Comparison of ENCODE assay signal across 19 cellular contexts in the genomic region with DNA sequence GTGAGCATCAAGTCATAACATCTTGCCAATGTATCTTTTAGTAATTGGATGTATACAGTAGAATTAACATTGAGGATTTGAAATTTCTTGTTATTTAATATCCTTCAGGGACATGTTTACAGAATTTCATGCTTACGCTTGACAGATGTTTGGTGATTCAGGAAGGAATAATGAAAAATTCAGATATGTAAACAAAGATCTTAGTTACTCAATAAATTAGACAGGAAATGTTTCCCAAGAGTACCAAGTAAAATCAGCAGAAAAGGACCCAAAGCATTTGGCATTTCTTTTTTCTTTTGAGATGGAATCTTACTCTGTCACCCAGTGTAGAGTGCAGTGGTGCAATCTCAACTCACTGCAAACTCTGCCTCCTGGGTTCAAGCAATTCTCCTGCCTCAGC. TPM values are rescaled to one million over a fixed set of nuclear protein-coding genes. Genes with fewer than 3 reads are reported as not detected.
"Had no signal": no experiment of that assay in that cellular context is flagged by ENCODE, and none has a peak within 500 bp of the region (broad histone marks: within the 10 kb centered on the region; RNA-seq: fewer than 3 reads in every experiment).

No MANE protein-coding gene starts in this region.

- H3K4me3 ChIP-seq: MG63, Peyer's patch had no signal

- H3K27me3 ChIP-seq: Peyer's patch had no signal

- H3K4me1 ChIP-seq: Peyer's patch had no signal

- H3K27ac ChIP-seq: Peyer's patch had no signal

- H3K36me3 ChIP-seq: MG63, Peyer's patch had no signal

- H3K9me3 ChIP-seq: Peyer's patch had no signal

- DNase-seq: activated CD4-positive, alpha-beta T cell treated with anti-CD3 and anti-CD28 coated beads for 4 hours; activated CD8-positive, alpha-beta memory T cell treated with anti-CD3 and anti-CD28 coated beads, Interleukin-2, amount 50 U/mL, for 4 hours; activated CD8-positive, alpha-beta T cell treated with anti-CD3 and anti-CD28 coated beads for 36 hours; activated naive CD4-positive, alpha-beta T cell treated with anti-CD3 and anti-CD28 coated beads, Interleukin-2, amount 50 U/mL, for 16 hours; activated T-cell treated with anti-CD3 and anti-CD28 coated beads, Interleukin-2, amount 50 U/mL, for 1 hour; amygdala; KBM-7; MG63; NCI-H1092 treated with DMSO at 0.1 percent for 48 hours; NCI-H1417 treated with DMSO at 0.1 percent for 48 hours; NCI-H1694; NCI-H2081; NCI-H446; NCI-H524; Peyer's patch; SHP77 treated with DMSO at 0.1 percent for 48 hours had no signal

- ATAC-seq: activated CD4-positive, CD25-positive, alpha-beta regulatory T cell treated with anti-CD3 and anti-CD28 coated beads, Interleukin-2, amount 50 U/mL, for 24 hours had no signal

RNA-seq across cellular contexts. Expression of a gene that starts 4.7 kb away (rescaled TPM):
- total RNA-seq: activated CD8-positive, alpha-beta T cell treated with anti-CD3 and anti-CD28 coated beads for 36 hours; cardiac septum; SK-MEL-5 had no signal
